In the genomic region with DNA sequence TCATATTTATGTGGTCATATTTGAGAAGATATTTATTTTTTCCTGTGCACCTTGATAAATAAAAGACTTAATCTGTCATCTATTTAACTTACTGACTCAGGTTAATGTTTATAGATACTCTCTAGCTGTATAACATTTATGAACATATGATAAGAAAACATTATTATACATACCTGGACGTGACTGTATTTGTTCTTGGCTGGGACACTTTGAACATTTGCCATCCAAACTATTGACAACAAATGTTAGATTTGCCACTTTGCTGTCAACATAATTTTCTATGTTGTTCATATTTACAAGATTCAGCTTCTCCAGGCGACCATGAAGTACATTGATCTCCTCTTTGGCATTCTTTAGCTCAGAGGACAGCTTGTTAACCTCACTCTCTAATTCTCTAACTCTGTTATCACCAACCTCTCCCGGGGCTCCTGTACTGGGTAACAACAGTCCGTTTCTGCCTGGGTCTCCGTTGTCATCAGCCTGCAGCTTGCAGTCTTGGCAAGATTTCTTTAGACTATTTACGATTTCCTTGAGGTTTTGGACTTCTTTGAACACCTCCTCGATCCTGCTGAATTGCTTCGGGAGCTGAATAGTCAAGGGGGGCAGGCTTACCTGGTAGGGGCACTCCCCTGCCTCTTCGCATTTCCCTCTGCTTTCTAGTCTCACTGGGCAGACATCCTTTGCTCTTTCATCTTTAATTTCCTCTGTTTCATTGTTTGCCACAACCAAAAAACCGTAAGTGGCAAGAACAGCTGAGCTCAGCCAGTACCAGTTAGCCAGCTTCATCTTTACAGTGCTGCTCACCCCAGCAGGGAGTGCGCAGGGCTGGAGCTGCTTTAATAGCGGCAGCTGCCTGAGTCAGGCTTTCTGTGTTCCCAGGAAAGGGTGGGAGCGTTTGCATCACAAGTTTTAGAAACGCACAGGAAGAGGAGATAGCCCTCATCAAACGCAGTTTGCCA, we compare ENCODE assay signal across 9 cellular contexts. TPM values are rescaled to one million over a fixed set of nuclear protein-coding genes. Genes with fewer than 3 reads are reported as not detected.
DNase-seq lines count a peak whose midpoint lies in the region; ATAC-seq, FAIRE-seq and TF ChIP-seq lines count a peak whose summit lies in the region.
"Had no signal": no experiment of that assay in that cellular context is flagged by ENCODE, and none has a peak within 500 bp of the region (broad histone marks: within the 10 kb centered on the region; RNA-seq: fewer than 3 reads in every experiment).

A gene with protein sequence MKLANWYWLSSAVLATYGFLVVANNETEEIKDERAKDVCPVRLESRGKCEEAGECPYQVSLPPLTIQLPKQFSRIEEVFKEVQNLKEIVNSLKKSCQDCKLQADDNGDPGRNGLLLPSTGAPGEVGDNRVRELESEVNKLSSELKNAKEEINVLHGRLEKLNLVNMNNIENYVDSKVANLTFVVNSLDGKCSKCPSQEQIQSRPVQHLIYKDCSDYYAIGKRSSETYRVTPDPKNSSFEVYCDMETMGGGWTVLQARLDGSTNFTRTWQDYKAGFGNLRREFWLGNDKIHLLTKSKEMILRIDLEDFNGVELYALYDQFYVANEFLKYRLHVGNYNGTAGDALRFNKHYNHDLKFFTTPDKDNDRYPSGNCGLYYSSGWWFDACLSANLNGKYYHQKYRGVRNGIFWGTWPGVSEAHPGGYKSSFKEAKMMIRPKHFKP (minus strand): TSS at position 812 of the 959 bp plus-strand sequence. CDS start 26 bp downstream, at position 786.

- H4K8ac ChIP-seq in mesenchymal stem cell (ENCODE audit: low read length): no peak within 1 kb of the TSS

- no peaks in the 10 kb centered on the region for H3K36me3 Mint-ChIP-seq in WTC11

- H2AFZ ChIP-seq in HepG2 (ENCODE audit: low read length): no peak within 1 kb of the TSS
- H2AFZ ChIP-seq in mesenchymal stem cell (ENCODE audit: low read depth, low read length): no peak within 1 kb of the TSS

- no peaks in the 10 kb centered on the region for H3K79me2 ChIP-seq in HepG2 (ENCODE audit: insufficient read depth, low read length)

- H3K27ac ChIP-seq in liver (ENCODE audit: low read depth in 1 of 2, low read length in 2 of 2): peak within 1 kb of the TSS; percentile 11 to 63
- H3K27ac ChIP-seq in HepG2 (ENCODE audit: extremely low read length, insufficient read depth, low read length): no peak within 1 kb of the TSS
- H3K27ac ChIP-seq in mesenchymal stem cell (ENCODE audit: low read length, poor library complexity, severe bottlenecking): no peak within 1 kb of the TSS

- ATAC-seq in HepG2: no peak
- peak; percentile 86 for ATAC-seq in WTC11
- peak; percentile 87 for ATAC-seq in stimulated activated naive CD8-positive, alpha-beta T cell treated with anti-CD3 and anti-CD28 coated beads, Interleukin-15, amount 100 ng/mL, for 72 hours
- no peak for ATAC-seq in HG02588 (IDR thresholded peaks at IDR 0.05; ENCODE audit: unreplicated experiment)
- ATAC-seq in esophagus mucosa: no peak

- H3K9me3 ChIP-seq in liver (ENCODE audit: control insufficient read depth in 4 of 4, low read length in 3 of 4) (no peaks in the 10 kb centered on the region), HepG2 (ENCODE audit: low read length) (no peaks in the 10 kb centered on the region), mesenchymal stem cell (ENCODE audit: control insufficient read depth, low read length) (no peaks in the 10 kb centered on the region)

- no peak within 1 kb of the TSS for H2BK5ac ChIP-seq in mesenchymal stem cell (ENCODE audit: low read depth, low read length, poor library complexity, severe bottlenecking)

- no peak within 1 kb of the TSS; the same call in 1 of the 2 replicates for H3K27ac Mint-ChIP-seq in WTC11
- peak within 1 kb of the TSS; percentile 34 to 38 for H3K27ac Mint-ChIP-seq in stimulated activated naive CD8-positive, alpha-beta T cell treated with anti-CD3 and anti-CD28 coated beads, Interleukin-15, amount 100 ng/mL, for 72 hours

- H3K27me3 ChIP-seq in liver (ENCODE audit: control insufficient read depth in 4 of 4, insufficient read depth in 4 of 4, low read length in 3 of 4) (no peaks in the 10 kb centered on the region), HepG2 (ENCODE audit: control insufficient read depth in 1 of 2, insufficient read depth in 2 of 2, low read length in 2 of 2) (no peaks in the 10 kb centered on the region), mesenchymal stem cell (ENCODE audit: control insufficient read depth in 1 of 2, insufficient read depth in 1 of 2, low read length in 2 of 2) (no peaks in the 10 kb centered on the region)

- no peak within 1 kb of the TSS for H3K18ac ChIP-seq in mesenchymal stem cell (ENCODE audit: low read depth in 1 of 2, low read length in 2 of 2)

- no peak for TF ChIP-seq CTCF in liver (IDR thresholded peaks at IDR 0.05; ENCODE audit: low read depth, low read length, missing input control)
- TF ChIP-seq CTCF in HepG2 (CRISPR knock-in tag; IDR thresholded peaks at IDR 0.05): no peak
- TF ChIP-seq CTCF in WTC11 (IDR thresholded peaks at IDR 0.05): no peak

- POLR2A ChIA-PET in HepG2 (lab: Yijun Ruan, JAX): no interaction called here
- POLR2A ChIA-PET in WTC11 (lab: Charles Lee): no interaction called here

- no peak within 1 kb of the TSS for H2AK5ac ChIP-seq in mesenchymal stem cell (ENCODE audit: low read length, severe bottlenecking)

- no peaks in the 10 kb centered on the region for H4K20me1 ChIP-seq in HepG2 (ENCODE audit: insufficient read depth, low read length)

- H3K4me1 ChIP-seq in liver (ENCODE audit: control insufficient read depth in 4 of 4, insufficient read depth in 4 of 4, low read length in 3 of 4) (peaks cover 1 to 16% (median 10%) of the 10 kb centered on the region in 4 donors), HepG2 (ENCODE audit: insufficient read depth, low read length) (peaks cover 13% of the 10 kb centered on the region), mesenchymal stem cell (ENCODE audit: control insufficient read depth, insufficient read depth, low read depth, low read length) (no peaks in the 10 kb centered on the region)

- CTCF ChIA-PET in HepG2 (lab: Yijun Ruan, JAX; ENCODE audit: low intra/inter-chr PET ratio, low total read pairs) (no interaction called here), WTC11 (lab: Charles Lee) (interaction anchor here (1.6 to 2.6 kb wide), 2 partner anchors 48 to 133 kb away, joined by 9 to 17 read pairs; no protein-coding TSS in a partner anchor)

- 37% methylated on average over 15 of the region's 15 CpGs for WGBS in liver
- WGBS in HepG2 (ENCODE audit: low lambda C conversion rate): 81% methylated on average over 15 of the region's 15 CpGs
- WGBS in mesenchymal stem cell: 48% methylated on average over 12 of the region's 15 CpGs

- peaks cover 6% of the 10 kb centered on the region for H3K4me1 Mint-ChIP-seq in WTC11
- peaks cover 36% of the 10 kb centered on the region for H3K4me1 Mint-ChIP-seq in stimulated activated naive CD8-positive, alpha-beta T cell treated with anti-CD3 and anti-CD28 coated beads, Interleukin-15, amount 100 ng/mL, for 72 hours

- no peaks in the 10 kb centered on the region for H3K36me3 ChIP-seq in liver (ENCODE audit: control insufficient read depth in 4 of 4, insufficient read depth in 3 of 4, low read depth in 1 of 4, low read length in 3 of 4)
- no peaks in the 10 kb centered on the region for H3K36me3 ChIP-seq in HepG2 (replicated peaks in 1 of 2; ENCODE audit: control insufficient read depth in 1 of 2, insufficient read depth in 2 of 2, low read length in 2 of 2)
- no peaks in the 10 kb centered on the region for H3K36me3 ChIP-seq in mesenchymal stem cell (ENCODE audit: control insufficient read depth in 1 of 2, insufficient read depth in 2 of 2, low read depth in 1 of 2, low read length in 2 of 2)

- no TSS peak for BruUV-seq in HepG2 (replicated peaks; lab: Mats Ljungman, UMichigan)

- no peaks in the 10 kb centered on the region; the same call in 1 of the 2 replicates for H3K27me3 Mint-ChIP-seq in WTC11 (ENCODE audit: low read depth)
- H3K27me3 Mint-ChIP-seq in stimulated activated naive CD8-positive, alpha-beta T cell treated with anti-CD3 and anti-CD28 coated beads, Interleukin-15, amount 100 ng/mL, for 72 hours: no peaks in the 10 kb centered on the region

- H3K4me3 Mint-ChIP-seq in WTC11: peak within 1 kb of the TSS; percentile 48
- peak within 1 kb of the TSS; percentile 73 to 83 for H3K4me3 Mint-ChIP-seq in stimulated activated naive CD8-positive, alpha-beta T cell treated with anti-CD3 and anti-CD28 coated beads, Interleukin-15, amount 100 ng/mL, for 72 hours

- peak within 1 kb of the TSS in 1 of 2 experiments; percentile 3 for H3K14ac ChIP-seq in mesenchymal stem cell (ENCODE audit: low read length in 2 of 2)

- H2BK120ac ChIP-seq in mesenchymal stem cell (ENCODE audit: low read depth, low read length): no peak within 1 kb of the TSS

- no peak within 1 kb of the TSS for H4K91ac ChIP-seq in mesenchymal stem cell (ENCODE audit: low read length)

- H3K9ac ChIP-seq in liver (ENCODE audit: low read depth in 1 of 2, low read length in 2 of 2) (peak within 1 kb of the TSS; percentile 50 to 79), HepG2 (ENCODE audit: insufficient read depth, low read depth, low read length) (no peak within 1 kb of the TSS), mesenchymal stem cell (ENCODE audit: low read length) (peak within 1 kb of the TSS; percentile 73)

- TF ChIP-seq EP300 in HepG2 (IDR thresholded peaks at IDR 0.05; ENCODE audit: low read depth in 2 of 2, low read length in 2 of 2) (no peak), HepG2 (CRISPR knock-in tag; IDR thresholded peaks at IDR 0.05; ENCODE audit: borderline replicate concordance) (no peak)

- intact Hi-C loops in HepG2 (cut with micrococcal nuclease; ENCODE audit: unreplicated experiment): no loop called here

- H3K4me2 ChIP-seq in HepG2 (ENCODE audit: low read depth, low read length): no peak within 1 kb of the TSS
- peak within 1 kb of the TSS; percentile 75 for H3K4me2 ChIP-seq in mesenchymal stem cell (ENCODE audit: low read length, poor library complexity, severe bottlenecking)

- no peak within 1 kb of the TSS for H3K4ac ChIP-seq in mesenchymal stem cell (ENCODE audit: low read depth in 1 of 2, low read length in 2 of 2)

- H3K79me1 ChIP-seq in mesenchymal stem cell (replicated peaks; ENCODE audit: low read length, poor library complexity, severe bottlenecking): no peaks in the 10 kb centered on the region

- TF ChIP-seq POLR2A in HepG2 (IDR thresholded peaks at IDR 0.05; ENCODE audit: insufficient read depth in 1 of 2, low read depth in 2 of 2, low read length in 2 of 2): no peak

- in situ Hi-C loops in HepG2 (cut with HindIII; ENCODE audit: extremely low pct_ligation_motif_present, low pct_unique_long_range_greater_than_20kb): no loop called here

- H2BK15ac ChIP-seq in mesenchymal stem cell (ENCODE audit: low read depth, poor library complexity, severe bottlenecking): no peak within 1 kb of the TSS

- FAIRE-seq in HepG2 (lab: Jason Lieb, UNC): no peak

- no peak for DNase-seq in HepG2 (ENCODE audit: low spot score)
- DNase-seq in WTC11 (ENCODE audit: low spot score): peak; percentile 25
- peak; percentile 56 for DNase-seq in ecto neural progenitor cell (ENCODE audit: low spot score)
- peak; percentile 14 for DNase-seq in mesenchymal stem cell
- peak; percentile 7 to 20 for DNase-seq in stimulated activated naive CD8-positive, alpha-beta T cell treated with anti-CD3 and anti-CD28 coated beads, Interleukin-15, amount 100 ng/mL, for 72 hours

- H3K9me3 Mint-ChIP-seq in WTC11: no peaks in the 10 kb centered on the region
- H3K9me3 Mint-ChIP-seq in stimulated activated naive CD8-positive, alpha-beta T cell treated with anti-CD3 and anti-CD28 coated beads, Interleukin-15, amount 100 ng/mL, for 72 hours: no peaks in the 10 kb centered on the region

- H3K4me3 ChIP-seq in liver (ENCODE audit: low read depth in 1 of 3, low read length in 3 of 3) (peak within 1 kb of the TSS; percentile 33 to 50 (median 40)), HepG2 (replicated peaks in 1 of 3; ENCODE audit: insufficient read depth in 1 of 3, low read depth in 2 of 3, low read length in 3 of 3) (no peak within 1 kb of the TSS), mesenchymal stem cell (ENCODE audit: insufficient read depth in 1 of 2, low read depth in 1 of 2, low read length in 2 of 2) (peak within 1 kb of the TSS; percentile 18 to 78)

- peak; percentile 6 to 33 for TF ChIP-seq RAD21 in liver (IDR thresholded peaks at IDR 0.05)
- TF ChIP-seq RAD21 in HepG2 (CRISPR knock-in tag; IDR thresholded peaks at IDR 0.05): no peak

- H3K23ac ChIP-seq in mesenchymal stem cell (ENCODE audit: low read length in 2 of 2): no peak within 1 kb of the TSS

- H2BK12ac ChIP-seq in mesenchymal stem cell (ENCODE audit: low read length in 2 of 2): no peak within 1 kb of the TSS

RNA-seq across cellular contexts. Expression of the gene that starts here (rescaled TPM):
- total RNA-seq in liver: 10 to 100 TPM; 19.1 to 21.7 TPM
- 1 to 10 TPM; 2.7 to 8.1 TPM for polyA plus RNA-seq in liver
- 0.08 and 0.15 TPM in 2 replicates for total RNA-seq in HepG2 (2016; rRNA removed; fragmentation: Illumina TruSeq; extraction: Trizol)
- not detected in 2 replicates for total RNA-seq in HepG2 (2016; cell fraction: cytosol; rRNA removed; fragmentation: Illumina TruSeq; extraction: Trizol; ENCODE audit: low read depth)
- total RNA-seq in HepG2 (2016; cell fraction: insoluble cytoplasmic fraction; rRNA removed; fragmentation: Illumina TruSeq; extraction: Trizol): 0.11 and 0.16 TPM in 2 replicates
- 0.03 and 0.06 TPM in 2 replicates for total RNA-seq in HepG2 (2016; cell fraction: membrane; rRNA removed; fragmentation: Illumina TruSeq; extraction: Trizol)
- 0.59 and 0.88 TPM in 2 replicates for total RNA-seq in HepG2 (2016; cell fraction: nucleus; rRNA removed; fragmentation: Illumina TruSeq; extraction: Trizol)
- polyA plus RNA-seq in HepG2 (2011; rRNA removed): 0.04 and 0.08 TPM in 2 replicates
- 0.01 and 0.03 TPM in 2 replicates for polyA plus RNA-seq in HepG2 (2011; cell fraction: cytosol; rRNA removed)
- polyA plus RNA-seq in HepG2 (2011; cell fraction: nucleus; rRNA removed): 0.10 and 0.24 TPM in 2 replicates
- 0.13 and 0.34 TPM in 2 replicates for polyA plus RNA-seq in HepG2 (2012)
- polyA plus RNA-seq in HepG2 (2016; cell fraction: cytosol; fragmentation: Illumina TruSeq; extraction: Trizol; ENCODE audit: low read depth): not detected in 2 replicates
- polyA plus RNA-seq in HepG2 (2016; cell fraction: insoluble cytoplasmic fraction; fragmentation: Illumina TruSeq; extraction: Trizol; ENCODE audit: low read depth): 0.15 TPM in 2 replicates
- not detected in 2 replicates for polyA plus RNA-seq in HepG2 (2016; cell fraction: membrane; fragmentation: Illumina TruSeq; extraction: Trizol; ENCODE audit: low read depth)
- 0.31 and 0.48 TPM in 2 replicates for polyA plus RNA-seq in HepG2 (2016; cell fraction: nucleus; fragmentation: Illumina TruSeq; extraction: Trizol; ENCODE audit: insufficient read depth, low read depth)
- not detected in 2 replicates for polyA minus RNA-seq in HepG2 (2011; rRNA and poly(A)+ RNA removed; ENCODE audit: low replicate concordance)
- polyA minus RNA-seq in HepG2 (2011; cell fraction: cytosol; rRNA and poly(A)+ RNA removed): not detected in 2 replicates
- polyA minus RNA-seq in HepG2 (2011; cell fraction: nucleus; rRNA and poly(A)+ RNA removed): 0.39 and 1.1 TPM in 2 replicates
- 0.05 TPM in 1 of 3 replicates, not detected in the others for total RNA-seq in WTC11 (2021)
- polyA plus RNA-seq in mesenchymal stem cell (2013, experiment 1 of 2): 0.69 TPM
- polyA plus RNA-seq in mesenchymal stem cell (2013, experiment 2 of 2): 0.82 TPM
- total RNA-seq in esophagus mucosa: 1.6 TPM
- total RNA-seq: Daoy had no signal

Comparison
In these comparisons a context has a peak if more than half of its experiments do, and no peak if none do; other contexts are left out.
1. H3K27ac ChIP-seq: peak in liver (2 of 2); none in HepG2 (single experiment) and mesenchymal stem cell (single experiment).
2. H3K4me3 ChIP-seq: peak in liver (3 of 3) and mesenchymal stem cell (2 of 2); none in HepG2 (0 of 3).
3. Peak in DNase-seq and ATAC-seq in WTC11; RNA of the gene not detected or under 1 TPM.